In the genomic region with DNA sequence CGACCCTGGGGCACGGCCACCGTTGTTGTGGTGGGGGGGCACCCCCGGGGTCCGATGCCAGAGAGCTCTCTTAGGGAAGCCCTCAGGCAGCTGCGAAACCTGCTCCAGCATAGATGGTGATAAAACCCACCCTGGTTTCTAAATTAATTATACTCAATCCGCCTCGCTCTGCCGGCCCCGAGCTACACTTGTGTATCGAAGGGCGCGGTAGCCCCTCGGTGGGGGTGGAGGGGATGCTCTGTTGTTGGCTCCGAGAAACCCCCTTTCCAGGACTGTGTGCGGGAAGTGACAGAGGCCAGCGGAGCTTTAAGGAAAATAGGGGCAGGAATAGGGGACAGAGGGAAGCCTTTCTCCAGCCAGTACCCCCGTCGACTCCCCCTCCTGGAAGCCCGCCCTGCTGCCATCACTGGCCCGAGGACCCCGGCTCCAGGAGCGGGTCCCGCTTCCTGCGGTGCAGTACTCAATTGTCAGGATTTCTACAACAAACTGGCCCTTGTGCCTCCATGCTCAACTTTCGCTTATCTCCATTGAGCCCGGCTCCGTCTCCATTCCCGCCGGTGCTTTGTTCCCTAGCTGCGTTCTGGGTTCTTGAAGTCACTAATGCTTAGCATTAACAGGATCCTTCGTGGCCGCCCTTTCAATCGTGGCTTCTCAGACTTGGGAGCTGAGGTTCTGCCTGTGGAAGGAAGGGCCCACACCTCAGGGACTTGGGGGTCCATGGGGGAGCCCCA, we compare ENCODE assay signal across 1 cellular context.
TF ChIP-seq lines count a peak whose summit lies in the region.

No MANE protein-coding gene starts in this region.

TF ChIP-seq in IMR-90, 13 proteins besides CTCF, POLR2A, EP300 and RAD21 (continued from another document):
- TF ChIP-seq SMC3 (IDR thresholded peaks at IDR 0.05; ENCODE audit: low read depth, low read length): no peak
- no peak for TF ChIP-seq NFE2L2 (IDR thresholded peaks at IDR 0.05; ENCODE audit: low read depth, low read length)
- TF ChIP-seq RFX5 (IDR thresholded peaks at IDR 0.05; ENCODE audit: low read depth, low read length): no peak
- TF ChIP-seq, protein P1, sequence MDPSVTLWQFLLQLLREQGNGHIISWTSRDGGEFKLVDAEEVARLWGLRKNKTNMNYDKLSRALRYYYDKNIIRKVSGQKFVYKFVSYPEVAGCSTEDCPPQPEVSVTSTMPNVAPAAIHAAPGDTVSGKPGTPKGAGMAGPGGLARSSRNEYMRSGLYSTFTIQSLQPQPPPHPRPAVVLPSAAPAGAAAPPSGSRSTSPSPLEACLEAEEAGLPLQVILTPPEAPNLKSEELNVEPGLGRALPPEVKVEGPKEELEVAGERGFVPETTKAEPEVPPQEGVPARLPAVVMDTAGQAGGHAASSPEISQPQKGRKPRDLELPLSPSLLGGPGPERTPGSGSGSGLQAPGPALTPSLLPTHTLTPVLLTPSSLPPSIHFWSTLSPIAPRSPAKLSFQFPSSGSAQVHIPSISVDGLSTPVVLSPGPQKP (IDR thresholded peaks at IDR 0.05; ENCODE audit: borderline replicate concordance, low read depth, low read length): no peak
- TF ChIP-seq MXI1 (IDR thresholded peaks at IDR 0.05; ENCODE audit: borderline replicate concordance, low read depth, low read length): no peak
- TF ChIP-seq CEBPB (IDR thresholded peaks at IDR 0.05; ENCODE audit: low read depth, low read length): no peak
